ENCODE assay signal across 26 cellular contexts in genomic region chr1:51290489-51290847, GRCh38.
"Had no signal": no experiment of that assay in that cellular context is flagged by ENCODE, and none has a peak within 500 bp of the region (broad histone marks: within the 10 kb centered on the region; RNA-seq: fewer than 3 reads in every experiment).

No MANE protein-coding gene starts in this region.

- H3K36me3 Mint-ChIP-seq: naive B cell had no signal

- ATAC-seq: gastrocnemius medialis, heart right ventricle, left cardiac atrium, left lung, left ventricle myocardium superior, lower lobe of right lung, mucosa of descending colon had no signal

- H3K27ac Mint-ChIP-seq: mesothelial cell of epicardium had no signal

- H3K4me3 ChIP-seq: coronary artery, dorsolateral prefrontal cortex, esophagus squamous epithelium, gastrocnemius medialis, heart right ventricle, left lung, lower lobe of right lung, mucosa of descending colon had no signal

- FAIRE-seq: colon, endometrium, islet of Langerhans, keratinocyte had no signal

- H3K36me3 ChIP-seq: gastrocnemius medialis had no signal

- DNase-seq: dermis blood vessel endothelial cell; dorsolateral prefrontal cortex; effector CD4-positive, alpha-beta T cell; effector memory CD4-positive, alpha-beta T cell; erythroblast; esophagus squamous epithelium; foreskin fibroblast; foreskin melanocyte; gastrocnemius medialis; glutamatergic neuron; heart right ventricle; hippocampal formation; left cardiac atrium; left lung; left ventricle myocardium superior; lower lobe of right lung; mesenchymal stem cell; mucosa of descending colon; naive B cell had no signal

- H3K9me3 ChIP-seq: esophagus squamous epithelium, gastrocnemius medialis, heart right ventricle, left lung, lower lobe of right lung, mucosa of descending colon had no signal

- H3K9me3 Mint-ChIP-seq: mesothelial cell of epicardium, naive B cell had no signal

- H3K4me1 ChIP-seq: esophagus squamous epithelium, gastrocnemius medialis, heart right ventricle, left lung, lower lobe of right lung had no signal

- H3K4me3 Mint-ChIP-seq: mesothelial cell of epicardium, naive B cell had no signal

- H3K27me3 ChIP-seq: dorsolateral prefrontal cortex, esophagus squamous epithelium, gastrocnemius medialis, heart right ventricle, left lung had no signal

- H3K27ac ChIP-seq: coronary artery, dorsolateral prefrontal cortex, epithelial cell of prostate, esophagus squamous epithelium, gastrocnemius medialis, heart right ventricle, left lung, lower lobe of right lung had no signal

- H3K4me1 Mint-ChIP-seq: naive B cell had no signal

- H3K27me3 Mint-ChIP-seq: naive B cell had no signal
